23 cellular contexts compared by ENCODE assay signal in genomic region chr9:79711874-79712273, GRCh38.
"Had no signal": no experiment of that assay in that cellular context is flagged by ENCODE, and none has a peak within 500 bp of the region (broad histone marks: within the 10 kb centered on the region; RNA-seq: fewer than 3 reads in every experiment).

No MANE protein-coding gene starts in this region.

- DNase-seq: IMR-90, Kasumi-1, MM.1S, NCI-H1092 treated with DMSO at 0.1 percent for 48 hours, NCI-H1436, NCI-H187, NCI-H2029, NCI-H2081 treated with DMSO at 0.1 percent for 48 hours, NCI-H2171, NCI-H226, NCI-H446, NCI-H510A, NCI-H524 treated with DMSO at 0.1 percent for 48 hours, NCI-H69, NCI-H774, PC-3, SHP77, SK-N-SH had no signal

- H3K4me2 ChIP-seq: KMS-11, SK-N-SH had no signal

- H3K27ac ChIP-seq: KMS-11, RWPE1 had no signal

- H3K4me3 ChIP-seq: K562 had no signal

- ATAC-seq: HepG2, K562, Panc1, PC-3 had no signal

- H3K9me3 ChIP-seq: SK-N-SH had no signal

- FAIRE-seq: HepG2, K562 had no signal

- H3K9ac ChIP-seq: KMS-11, SK-N-SH had no signal
